In the genomic region with DNA sequence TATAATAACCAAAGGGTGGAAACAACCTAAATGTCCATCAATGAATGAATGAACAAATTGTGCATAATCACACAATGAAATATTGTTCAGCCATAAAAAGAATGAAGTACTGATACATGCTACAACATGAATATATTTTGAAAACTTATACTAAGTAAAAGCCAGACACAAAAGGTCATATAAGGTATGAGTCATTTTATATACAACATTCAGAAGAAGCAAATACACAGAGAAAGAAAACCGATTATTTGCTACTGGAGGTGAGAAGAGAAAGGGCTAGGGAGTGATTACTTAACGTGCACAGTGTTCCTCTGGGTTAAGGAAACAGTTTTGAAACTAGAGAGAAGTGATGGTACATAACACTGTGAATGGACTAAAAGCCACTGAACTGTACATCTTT, we compare ENCODE assay signal across 16 cellular contexts.
"Had no signal": no experiment of that assay in that cellular context is flagged by ENCODE, and none has a peak within 500 bp of the region (broad histone marks: within the 10 kb centered on the region; RNA-seq: fewer than 3 reads in every experiment).

No MANE protein-coding gene starts in this region.

- ATAC-seq: activated T-cell treated with anti-CD3 and anti-CD28 coated beads, Interleukin-2, amount 50 U/mL, for 72 hours; effector memory CD8-positive, alpha-beta T cell; left ventricle myocardium superior; stimulated activated memory B cell treated with anti-CD40 and anti-IgM and Interleukin-4, amounts not matched to agents 10 μg/mL and 1 μg/mL and 100 μg/mL, for 72 hours had no signal

- H3K27me3 Mint-ChIP-seq: activated naive CD8-positive, alpha-beta T cell treated with anti-CD3 and anti-CD28 coated beads, Interleukin-2, amount 10 ng/mL, durations not matched to agents 7 days and 5 days; brain; effector memory CD8-positive, alpha-beta T cell; stimulated activated memory B cell treated with anti-CD40 and anti-IgM and Interleukin-4, amounts not matched to agents 10 μg/mL and 1 μg/mL and 100 μg/mL, for 72 hours had no signal

- H3K27ac Mint-ChIP-seq: activated naive CD8-positive, alpha-beta T cell treated with anti-CD3 and anti-CD28 coated beads, Interleukin-2, amount 10 ng/mL, durations not matched to agents 7 days and 5 days; activated T-cell treated with anti-CD3 and anti-CD28 coated beads, Interleukin-2, amount 50 U/mL, for 72 hours; brain; effector memory CD8-positive, alpha-beta T cell; nephron; stimulated activated memory B cell treated with anti-CD40 and anti-IgM and Interleukin-4, amounts not matched to agents 10 μg/mL and 1 μg/mL and 100 μg/mL, for 72 hours had no signal

- H3K9me3 Mint-ChIP-seq: effector memory CD8-positive, alpha-beta T cell had no signal

- H3K4me3 Mint-ChIP-seq: activated naive CD8-positive, alpha-beta T cell treated with anti-CD3 and anti-CD28 coated beads, Interleukin-2, amount 10 ng/mL, durations not matched to agents 7 days and 5 days; activated T-cell treated with anti-CD3 and anti-CD28 coated beads, Interleukin-2, amount 50 U/mL, for 72 hours; brain; effector memory CD8-positive, alpha-beta T cell; nephron; stimulated activated memory B cell treated with anti-CD40 and anti-IgM and Interleukin-4, amounts not matched to agents 10 μg/mL and 1 μg/mL and 100 μg/mL, for 72 hours had no signal

- DNase-seq: activated CD8-positive, alpha-beta memory T cell treated with anti-CD3 and anti-CD28 coated beads, Interleukin-2, amount 50 U/mL, for 48 hours; activated gamma-delta T cell treated with Interleukin-2 at 50 U/mL for 16 hours; activated naive CD8-positive, alpha-beta T cell treated with anti-CD3 and anti-CD28 coated beads, Interleukin-2, amount 10 ng/mL, durations not matched to agents 7 days and 5 days; activated T-cell treated with anti-CD3 and anti-CD28 coated beads, Interleukin-2, amount 50 U/mL, for 72 hours; cerebellar nuclear complex; dermis blood vessel endothelial cell; effector memory CD8-positive, alpha-beta T cell; left ventricle myocardium superior; mesendoderm; nucleus accumbens; stimulated activated CD4-positive, alpha-beta T cell treated with anti-CD3 and anti-CD28 coated beads, Interleukin-2, amount 100 ng/mL, for 48 hours; T-helper 1 cell; T1000 had no signal

- H3K4me1 Mint-ChIP-seq: brain; nephron; stimulated activated memory B cell treated with anti-CD40 and anti-IgM and Interleukin-4, amounts not matched to agents 10 μg/mL and 1 μg/mL and 100 μg/mL, for 72 hours had no signal
